ENCODE assay signal across 8 cellular contexts in genomic region chr4:138681000-138681604, GRCh38.
DNase-seq lines count a peak whose midpoint lies in the region; ATAC-seq and TF ChIP-seq lines count a peak whose summit lies in the region.

No MANE protein-coding gene starts in this region.

- no peaks in the 10 kb centered on the region for H3K27me3 ChIP-seq in left lung

- no peak overlapping the region for H3K4me3 ChIP-seq in choroid plexus epithelial cell (ENCODE audit: low read depth, low read length)
- H3K4me3 ChIP-seq in left lung = no peak overlapping the region

- no peaks in the 10 kb centered on the region for H3K36me3 ChIP-seq in left lung

- no peak overlapping the region for H3K27ac ChIP-seq in left lung

- no peaks in the 10 kb centered on the region for H3K4me1 Mint-ChIP-seq in activated CD4-positive, alpha-beta T cell treated with anti-CD3 and anti-CD28 coated beads for 36 hours

- H3K9me3 Mint-ChIP-seq in activated CD4-positive, alpha-beta T cell treated with anti-CD3 and anti-CD28 coated beads for 36 hours (ENCODE audit: low read depth) = no peaks in the 10 kb centered on the region

- no peak overlapping the region for H3K4me3 Mint-ChIP-seq in activated CD4-positive, alpha-beta T cell treated with anti-CD3 and anti-CD28 coated beads for 36 hours

- POLR2A ChIA-PET in activated CD4-positive, alpha-beta T cell treated with anti-CD3 and anti-CD28 coated beads for 36 hours (lab: Charles Lee) = no interaction called here

- CTCF ChIA-PET in activated CD4-positive, alpha-beta T cell treated with anti-CD3 and anti-CD28 coated beads for 36 hours (lab: Charles Lee) = interaction anchor here (0.6 to 3.5 kb wide), 22 partner anchors 9 to 715 kb away, joined by 3 to 18 read pairs (median 3); no protein-coding TSS in a partner anchor

- DNase-seq in AG09319 (ENCODE audit: extremely low read depth, low read depth) (peak; percentile 56), NCI-H345 treated with DMSO at 0.1 percent for 48 hours (lab: John Stamatoyannopoulos, UW; ENCODE audit: unreplicated experiment) (peak; percentile 31), choroid plexus epithelial cell (ENCODE audit: low read depth) (peak; percentile 87), left lung (peak in 1 of 2 donors; percentile 77)
- peak; percentile 87 for DNase-seq in activated CD4-positive, alpha-beta T cell treated with anti-CD3 and anti-CD28 coated beads for 36 hours
- peak; percentile 49 to 80 for DNase-seq in stimulated activated CD4-positive, alpha-beta T cell treated with anti-CD3 and anti-CD28 coated beads, Interleukin-4, amount 100 ng/mL, for 48 hours (ENCODE audit: low read depth in 2 of 2)

- ATAC-seq in GM18909 (IDR thresholded peaks at IDR 0.05; ENCODE audit: poor library complexity, unreplicated experiment) (peak; percentile 84), HG03342 (IDR thresholded peaks at IDR 0.05; ENCODE audit: unreplicated experiment) (peak; percentile 77), left lung (peak; percentile 90)
- ATAC-seq in activated CD4-positive, alpha-beta T cell treated with anti-CD3 and anti-CD28 coated beads for 36 hours = peak; percentile 65

- intact Hi-C loops in activated CD4-positive, alpha-beta T cell treated with anti-CD3 and anti-CD28 coated beads for 36 hours (cut with DNase I, micrococcal nuclease) = loop anchor here (1.0 to 5.0 kb wide), 8 partner anchors 190 to 948 kb away; no protein-coding TSS in a partner anchor
- intact Hi-C loops in left lung (cut with DNase I) = no loop called here

- H3K36me3 Mint-ChIP-seq in activated CD4-positive, alpha-beta T cell treated with anti-CD3 and anti-CD28 coated beads for 36 hours (ENCODE audit: low read depth) = no peaks in the 10 kb centered on the region

- no peaks in the 10 kb centered on the region for H3K9me3 ChIP-seq in left lung

- no peak overlapping the region for H3K27ac Mint-ChIP-seq in activated CD4-positive, alpha-beta T cell treated with anti-CD3 and anti-CD28 coated beads for 36 hours

- H3K4me1 ChIP-seq in left lung = no peaks in the 10 kb centered on the region

- peaks cover 13% of the 10 kb centered on the region for H3K27me3 Mint-ChIP-seq in activated CD4-positive, alpha-beta T cell treated with anti-CD3 and anti-CD28 coated beads for 36 hours

- TF ChIP-seq CTCF in AG09319 (IDR thresholded peaks at IDR 0.05; ENCODE audit: low read depth, low read length) (peak; percentile 80), choroid plexus epithelial cell (conservative IDR thresholded peaks at IDR 0.05; ENCODE audit: low read depth, low read length) (peak; percentile 92), left lung (IDR thresholded peaks at IDR 0.05) (peak; percentile 89 to 92)

Comparison
In these comparisons a context has a peak if more than half of its experiments do, and no peak if none do; other contexts are left out.
1. intact Hi-C loops: an anchor here in activated CD4-positive, alpha-beta T cell treated with anti-CD3 and anti-CD28 coated beads for 36 hours (1.0 to 5.0 kb wide); none called in left lung.